9 cellular contexts compared by ENCODE assay signal in the genomic region with DNA sequence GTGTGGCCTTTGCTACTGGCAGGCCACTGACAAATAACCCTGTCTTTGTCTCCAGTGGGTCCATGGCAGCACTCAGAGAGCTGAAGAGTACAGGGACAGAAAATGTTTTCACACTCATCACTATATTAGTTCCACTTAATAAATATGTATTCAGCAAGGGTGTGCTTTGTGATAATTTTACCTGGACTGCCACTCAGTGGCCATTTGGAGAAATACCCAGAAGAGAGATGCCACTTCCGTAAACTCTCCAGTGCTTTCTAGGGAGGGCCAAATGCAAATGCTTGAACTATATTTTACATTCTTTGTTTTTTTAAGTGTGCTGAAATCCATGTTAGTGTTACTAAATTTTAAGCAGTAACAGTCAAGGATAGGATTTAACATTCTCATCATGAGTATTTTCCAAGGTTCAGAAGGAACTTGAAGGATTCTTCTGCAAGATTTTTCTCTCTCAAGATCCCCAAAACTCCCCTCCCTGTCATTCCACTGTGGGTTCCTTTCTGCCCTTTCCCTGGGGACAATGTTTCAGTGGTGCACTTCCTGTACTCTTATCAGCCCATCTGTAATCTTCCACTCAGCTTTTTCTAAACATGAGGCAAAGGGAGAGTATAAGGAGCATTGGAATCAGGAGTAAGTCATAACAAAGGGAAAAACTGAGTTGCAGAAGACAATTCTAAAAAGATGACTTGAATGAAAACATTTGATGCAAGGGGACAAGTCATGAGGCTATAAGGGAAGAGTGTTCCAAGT. TPM values are rescaled to one million over a fixed set of nuclear protein-coding genes. Genes with fewer than 3 reads are reported as not detected.
DNase-seq lines count a peak whose midpoint lies in the region; TF ChIP-seq lines count a peak whose summit lies in the region.
"Had no signal": no experiment of that assay in that cellular context is flagged by ENCODE, and none has a peak within 500 bp of the region (broad histone marks: within the 10 kb centered on the region; RNA-seq: fewer than 3 reads in every experiment).

No MANE protein-coding gene starts in this region.

- H3K4me1 Mint-ChIP-seq in chondrocyte (ENCODE audit: low read depth): peaks cover 11% of the 10 kb centered on the region
- peaks cover 8% of the 10 kb centered on the region for H3K4me1 Mint-ChIP-seq in progenitor cell of endocrine pancreas (ENCODE audit: low read depth)

- H3K9me3 Mint-ChIP-seq in chondrocyte (ENCODE audit: low read depth) (no peaks in the 10 kb centered on the region), progenitor cell of endocrine pancreas (ENCODE audit: low read depth) (no peaks in the 10 kb centered on the region)

- H3K27ac Mint-ChIP-seq in chondrocyte (ENCODE audit: unreplicated experiment) (no peak overlapping the region), progenitor cell of endocrine pancreas (no peak overlapping the region)

- H3K27me3 Mint-ChIP-seq in chondrocyte (ENCODE audit: low read depth) (no peaks in the 10 kb centered on the region), progenitor cell of endocrine pancreas (no peaks in the 10 kb centered on the region)

- DNase-seq in NCI-H2029 treated with DMSO at 0.1 percent for 48 hours (lab: John Stamatoyannopoulos, UW) (peak; percentile 21), NCI-H2029 (lab: John Stamatoyannopoulos, UW) (no peak), Kasumi-1 (lab: John Stamatoyannopoulos, UW) (peak; percentile 22 to 23), chondrocyte (ENCODE audit: low spot score) (no peak), progenitor cell of endocrine pancreas (ENCODE audit: low spot score, unreplicated experiment) (no peak), ureter (ENCODE audit: low spot score) (no peak), T-helper 1 cell (no peak)
- no peak for DNase-seq in activated CD4-positive, CD25-positive, alpha-beta regulatory T cell (lab: John Stamatoyannopoulos, UW)

- H3K4me3 Mint-ChIP-seq in chondrocyte (ENCODE audit: unreplicated experiment) (no peak overlapping the region), progenitor cell of endocrine pancreas (ENCODE audit: low read depth) (no peak overlapping the region)

- no peaks in the 10 kb centered on the region for H3K36me3 Mint-ChIP-seq in chondrocyte (ENCODE audit: low read depth)
- H3K36me3 Mint-ChIP-seq in progenitor cell of endocrine pancreas (ENCODE audit: insufficient read depth): no peaks in the 10 kb centered on the region

- TF ChIP-seq CTCF in chondrocyte (IDR thresholded peaks at IDR 0.05) (peak; percentile 90), progenitor cell of endocrine pancreas (IDR thresholded peaks at IDR 0.05; ENCODE audit: unreplicated experiment) (peak; percentile 69)

RNA-seq across cellular contexts. Expression of gene TFDP3, which starts 46.0 kb away (rescaled TPM):
- total RNA-seq in chondrocyte: not detected in 3 replicates
- not detected in 2 replicates for total RNA-seq in progenitor cell of endocrine pancreas
- not detected for total RNA-seq in ureter
- total RNA-seq: mononuclear cell had no signal

Comparison
In these comparisons a context has a peak if more than half of its experiments do, and no peak if none do; other contexts are left out.
1. DNase-seq: peak in NCI-H2029 treated with DMSO at 0.1 percent for 48 hours (single experiment) and Kasumi-1 (2 of 2); none in NCI-H2029 (single experiment), chondrocyte (single experiment), progenitor cell of endocrine pancreas (single experiment), ureter (single experiment), T-helper 1 cell (0 of 5) and activated CD4-positive, CD25-positive, alpha-beta regulatory T cell (0 of 4).